22 cellular contexts compared by ENCODE assay signal in the genomic region with DNA sequence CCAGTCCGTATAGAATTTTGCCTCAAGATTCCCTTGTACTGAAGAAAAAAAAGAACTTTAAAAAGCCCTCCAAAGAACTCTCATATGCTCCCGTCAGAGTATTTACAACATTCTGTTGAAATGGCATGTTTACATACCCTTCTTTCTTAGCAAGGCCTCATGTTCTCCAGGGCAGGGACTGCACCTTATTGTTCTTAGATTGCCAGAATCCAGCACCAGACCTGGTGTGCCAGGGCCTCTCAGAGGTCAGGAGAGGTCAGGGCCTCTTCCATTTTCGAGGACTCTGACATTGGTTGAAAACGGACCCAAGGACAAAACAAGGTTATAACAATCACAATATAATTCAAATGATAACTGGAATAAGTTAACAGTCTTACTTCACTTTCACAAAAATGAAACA.
"Had no signal": no experiment of that assay in that cellular context is flagged by ENCODE, and none has a peak within 500 bp of the region (broad histone marks: within the 10 kb centered on the region; RNA-seq: fewer than 3 reads in every experiment).

No MANE protein-coding gene starts in this region.

- DNase-seq: Kasumi-1, MM.1S, NCI-H1048, NCI-H1105, NCI-H1417, NCI-H1436 treated with DMSO at 0.1 percent for 48 hours, NCI-H1694, NCI-H1930, NCI-H2081, NCI-H2107, NCI-H2227 treated with DMSO at 0.1 percent for 48 hours, NCI-H510A, NCI-H524 treated with DMSO at 0.1 percent for 48 hours, NCI-H69, NCI-H774, Right ventricle myocardium superior, RPMI8226, SIG-M5, SK-N-SH had no signal

- H3K27ac Mint-ChIP-seq: IgD-negative memory B cell had no signal

- H3K4me3 ChIP-seq: K562 had no signal

- H3K27ac ChIP-seq: KMS-11 had no signal

- H3K9me3 ChIP-seq: SK-N-SH had no signal

- H3K4me3 Mint-ChIP-seq: IgD-negative memory B cell had no signal

- H3K9ac ChIP-seq: KMS-11, SK-N-SH had no signal

- H3K4me2 ChIP-seq: KMS-11, SK-N-SH had no signal

- ATAC-seq: K562 had no signal

- H3K36me3 Mint-ChIP-seq: IgD-negative memory B cell had no signal
